ENCODE assay signal across 8 cellular contexts in the genomic region with DNA sequence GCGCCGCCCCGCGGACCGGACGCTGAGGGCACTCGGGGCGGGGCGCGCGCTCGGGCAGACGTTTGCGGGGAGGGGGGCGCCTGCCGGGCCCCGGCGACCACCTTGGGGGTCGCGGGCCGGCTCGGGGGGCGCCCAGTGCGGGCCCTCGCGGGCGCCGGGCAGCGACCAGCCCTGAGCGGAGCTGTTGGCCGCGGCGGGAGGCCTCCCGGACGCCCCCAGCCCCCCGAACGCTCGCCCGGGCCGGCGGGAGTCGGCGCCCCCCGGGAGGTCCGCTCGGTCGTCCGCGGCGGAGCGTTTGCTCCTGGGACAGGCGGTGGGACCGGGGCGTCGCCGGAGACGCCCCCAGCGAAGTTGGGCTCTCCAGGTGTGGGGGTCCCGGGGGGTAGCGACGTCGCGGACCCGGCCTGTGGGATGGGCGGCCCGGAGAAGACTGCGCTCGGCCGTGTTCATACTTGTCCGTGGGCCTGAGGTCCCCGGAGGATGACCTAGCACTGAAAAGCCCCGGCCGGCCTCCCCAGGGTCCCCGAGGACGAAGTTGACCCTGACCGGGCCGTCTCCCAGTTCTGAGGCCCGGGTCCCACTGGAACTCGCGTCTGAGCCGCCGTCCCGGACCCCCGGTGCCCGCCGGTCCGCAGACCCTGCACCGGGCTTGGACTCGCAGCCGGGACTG. TPM values are rescaled to one million over a fixed set of nuclear protein-coding genes. Genes with fewer than 3 reads are reported as not detected.
DNase-seq lines count a peak whose midpoint lies in the region; ATAC-seq and TF ChIP-seq lines count a peak whose summit lies in the region.

No MANE protein-coding gene starts in this region.

- no peaks in the 10 kb centered on the region for H3K36me3 ChIP-seq in urinary bladder (ENCODE audit: insufficient read depth)

- H3K4me3 ChIP-seq in urinary bladder (ENCODE audit: low read depth, low read length), result peak overlapping the region; percentile 98

- no peak for TF ChIP-seq CTCF in brain (conservative IDR thresholded peaks at IDR 0.05)

- H3K27ac ChIP-seq in urinary bladder (ENCODE audit: low read depth), result peak overlapping the region; percentile 53

- in situ Hi-C loops in G401 (cut with HindIII; ENCODE audit: low sequenced_read_pairs), result no loop called here

- peaks cover 0 to 2% (median 0%) of the 10 kb centered on the region in 5 experiments for H3K9me3 Mint-ChIP-seq in brain
- H3K9me3 Mint-ChIP-seq in memory B cell, result no peaks in the 10 kb centered on the region

- peak overlapping the region; percentile 92 to 97 (median 94) for H3K4me3 Mint-ChIP-seq in brain
- peak overlapping the region; percentile 92 for H3K4me3 Mint-ChIP-seq in memory B cell

- H3K4me1 Mint-ChIP-seq in brain (peaks cover 44% of the 10 kb centered on the region), memory B cell (peaks cover 16% of the 10 kb centered on the region)

- peaks cover 4% of the 10 kb centered on the region for H3K4me1 ChIP-seq in urinary bladder (ENCODE audit: insufficient read depth)

- peaks cover 25% of the 10 kb centered on the region for H3K36me3 Mint-ChIP-seq in brain
- peaks cover 2% of the 10 kb centered on the region for H3K36me3 Mint-ChIP-seq in memory B cell

- under 1% methylated on average over 90 of the region's 90 CpGs for WGBS in urinary bladder

- H3K27me3 Mint-ChIP-seq in brain (no peaks in the 10 kb centered on the region), memory B cell (no peaks in the 10 kb centered on the region)

- ATAC-seq in memory B cell (ENCODE audit: low read depth) (no peak), HG03159 (IDR thresholded peaks at IDR 0.05; ENCODE audit: unreplicated experiment) (no peak)

- peak; percentile 22 to 25 for DNase-seq in stimulated activated CD4-positive, alpha-beta T cell treated with anti-CD3 and anti-CD28 coated beads, Interleukin-2, amount 100 ng/mL, for 24 hours
- no peak for DNase-seq in stimulated activated CD4-positive, alpha-beta T cell treated with anti-CD3 and anti-CD28 coated beads, Interleukin-4, amount 100 ng/mL, for 4 hours
- peak in 1 of 2 donors; percentile 45 for DNase-seq in memory B cell (ENCODE audit: low spot score in 2 of 2)
- DNase-seq in NCI-H1105 treated with DMSO at 0.1 percent for 48 hours (lab: John Stamatoyannopoulos, UW), result no peak
- no peak for DNase-seq in G401 (ENCODE audit: low spot score)

- H3K27ac Mint-ChIP-seq in brain (peak overlapping the region; percentile 88 to 93 (median 90)), memory B cell (peak overlapping the region; percentile 92)

RNA-seq across cellular contexts. Expression of a gene that starts 0.6 kb away (rescaled TPM):
- 72.6 TPM for polyA plus RNA-seq in brain (ENCODE audit: insufficient read depth, low read depth, low replicate concordance)
- total RNA-seq in urinary bladder, result 31.7 TPM
- 56.5 TPM for polyA plus RNA-seq in urinary bladder
- total RNA-seq in G401 (2014; rRNA removed; shearing (Covaris generic)), result 83.6 and 94.8 TPM in 2 replicates

RNA-seq across cellular contexts. Expression of a gene that starts 31.6 kb away (rescaled TPM):
- polyA plus RNA-seq in brain (ENCODE audit: insufficient read depth, low read depth, low replicate concordance), result 11.2 TPM
- total RNA-seq in urinary bladder, result 0.53 TPM
- polyA plus RNA-seq in urinary bladder, result 0.43 TPM
- total RNA-seq in G401 (2014; rRNA removed; shearing (Covaris generic)), result 3.6 and 5.6 TPM in 2 replicates

RNA-seq across cellular contexts. Expression of a gene that starts 32.1 kb away (rescaled TPM):
- 26.9 TPM for polyA plus RNA-seq in brain (ENCODE audit: insufficient read depth, low read depth, low replicate concordance)
- total RNA-seq in urinary bladder, result 7.6 TPM
- polyA plus RNA-seq in urinary bladder, result 44.8 TPM
- total RNA-seq in G401 (2014; rRNA removed; shearing (Covaris generic)), result 22.3 and 25.1 TPM in 2 replicates

RNA-seq across cellular contexts. Expression of a gene that starts 35.4 kb away (rescaled TPM):
- 365 TPM for polyA plus RNA-seq in brain (ENCODE audit: insufficient read depth, low read depth, low replicate concordance)
- total RNA-seq in urinary bladder, result 9.5 TPM
- 236 TPM for polyA plus RNA-seq in urinary bladder
- 61.3 and 98.5 TPM in 2 replicates for total RNA-seq in G401 (2014; rRNA removed; shearing (Covaris generic))

RNA-seq across cellular contexts. Expression of a gene that starts 42.2 kb away (rescaled TPM):
- polyA plus RNA-seq in brain (ENCODE audit: insufficient read depth, low read depth, low replicate concordance), result 79.7 TPM
- 12.2 TPM for total RNA-seq in urinary bladder
- 64.3 TPM for polyA plus RNA-seq in urinary bladder
- total RNA-seq in G401 (2014; rRNA removed; shearing (Covaris generic)), result 14.0 and 17.5 TPM in 2 replicates

Comparison
In these comparisons a context has a peak if more than half of its experiments do, and no peak if none do; other contexts are left out.
1. DNase-seq: peak in stimulated activated CD4-positive, alpha-beta T cell treated with anti-CD3 and anti-CD28 coated beads, Interleukin-2, amount 100 ng/mL, for 24 hours (2 of 2); none in stimulated activated CD4-positive, alpha-beta T cell treated with anti-CD3 and anti-CD28 coated beads, Interleukin-4, amount 100 ng/mL, for 4 hours (0 of 2), NCI-H1105 treated with DMSO at 0.1 percent for 48 hours (single experiment) and G401 (single experiment).